Comparison of ENCODE assay signal across 31 cellular contexts in genomic region chr2:152962446-152962845, GRCh38.
"Had no signal": no experiment of that assay in that cellular context is flagged by ENCODE, and none has a peak within 500 bp of the region (broad histone marks: within the 10 kb centered on the region; RNA-seq: fewer than 3 reads in every experiment).

No MANE protein-coding gene starts in this region.

- DNase-seq: activated B cell treated with CpG ODN at 0.5 μM for 24 hours; activated CD4-positive, alpha-beta T cell treated with anti-CD3 and anti-CD28 coated beads, Interleukin-2, amount 50 U/mL, for 1 hour; activated CD8-positive, alpha-beta memory T cell treated with anti-CD3 and anti-CD28 coated beads, Interleukin-2, amount 10 ng/mL, durations not matched to agents 7 days and 5 days; activated CD8-positive, alpha-beta T cell treated with anti-CD3 and anti-CD28 coated beads, Interleukin-2, amount 10 ng/mL, durations not matched to agents 7 days and 5 days; activated naive CD4-positive, alpha-beta T cell; activated T-cell treated with anti-CD3 and anti-CD28 coated beads, Interleukin-2, amount 50 U/mL, for 48 hours; anterior cingulate cortex; body of pancreas; dorsolateral prefrontal cortex; effector memory CD4-positive, alpha-beta T cell; gastrocnemius medialis; glutamatergic neuron; left ventricle myocardium superior; naive B cell; pancreas; retina; stimulated activated CD4-positive, alpha-beta T cell treated with anti-CD3 and anti-CD28 coated beads, Interleukin-12 subunit alpha, Interleukin-12 subunit beta, amount 100 ng/mL, for 4 hours; stimulated activated CD4-positive, alpha-beta T cell treated with anti-CD3 and anti-CD28 coated beads, Interleukin-4, amount 100 ng/mL, for 24 hours; T-helper 2 cell; uterus had no signal

- H3K4me3 Mint-ChIP-seq: activated B cell treated with CpG ODN at 0.5 μM for 24 hours; activated CD8-positive, alpha-beta memory T cell treated with anti-CD3 and anti-CD28 coated beads, Interleukin-2, amount 10 ng/mL, durations not matched to agents 7 days and 5 days; activated CD8-positive, alpha-beta T cell treated with anti-CD3 and anti-CD28 coated beads, Interleukin-2, amount 10 ng/mL, durations not matched to agents 7 days and 5 days; activated naive CD8-positive, alpha-beta T cell; mesothelial cell of epicardium; naive B cell; stimulated activated effector memory CD8-positive, alpha-beta T cell treated with anti-CD3 and anti-CD28 coated beads, Interleukin-12 subunit alpha, Interleukin-12 subunit beta, amount 100 ng/mL, for 72 hours; stimulated activated naive CD8-positive, alpha-beta T cell treated with anti-CD3 and anti-CD28 coated beads, Interleukin-15, Interleukin-2, amounts not matched to agents 100 ng/mL and 50 ng/mL, for 24 hours; type B pancreatic cell had no signal

- H3K27ac ChIP-seq: body of pancreas, coronary artery, dorsolateral prefrontal cortex, esophagus muscularis mucosa, gastrocnemius medialis, pancreas, prostate gland, skin epidermis, uterus had no signal

- ATAC-seq: activated CD8-positive, alpha-beta memory T cell treated with anti-CD3 and anti-CD28 coated beads, Interleukin-2, amount 10 ng/mL, durations not matched to agents 7 days and 5 days; activated CD8-positive, alpha-beta T cell treated with anti-CD3 and anti-CD28 coated beads, Interleukin-2, amount 10 ng/mL, durations not matched to agents 7 days and 5 days; body of pancreas; gastrocnemius medialis; left ventricle myocardium superior; pancreas; sciatic nerve; stimulated activated effector memory CD8-positive, alpha-beta T cell treated with anti-CD3 and anti-CD28 coated beads, Interleukin-12 subunit alpha, Interleukin-12 subunit beta, amount 100 ng/mL, for 72 hours had no signal

- H3K27me3 Mint-ChIP-seq: activated B cell treated with CpG ODN at 0.5 μM for 24 hours; activated CD8-positive, alpha-beta memory T cell treated with anti-CD3 and anti-CD28 coated beads, Interleukin-2, amount 10 ng/mL, durations not matched to agents 7 days and 5 days; activated naive CD8-positive, alpha-beta T cell; naive B cell; stimulated activated naive CD8-positive, alpha-beta T cell treated with anti-CD3 and anti-CD28 coated beads, Interleukin-15, Interleukin-2, amounts not matched to agents 100 ng/mL and 50 ng/mL, for 24 hours; type B pancreatic cell had no signal

- H3K4me1 Mint-ChIP-seq: activated B cell treated with CpG ODN at 0.5 μM for 24 hours; activated CD8-positive, alpha-beta memory T cell treated with anti-CD3 and anti-CD28 coated beads, Interleukin-2, amount 10 ng/mL, durations not matched to agents 7 days and 5 days; mesothelial cell of epicardium; naive B cell; stimulated activated effector memory CD8-positive, alpha-beta T cell treated with anti-CD3 and anti-CD28 coated beads, Interleukin-12 subunit alpha, Interleukin-12 subunit beta, amount 100 ng/mL, for 72 hours had no signal

- FAIRE-seq: islet of Langerhans, pancreas had no signal

- H3K36me3 Mint-ChIP-seq: activated CD8-positive, alpha-beta memory T cell treated with anti-CD3 and anti-CD28 coated beads, Interleukin-2, amount 10 ng/mL, durations not matched to agents 7 days and 5 days; activated naive CD8-positive, alpha-beta T cell; mesothelial cell of epicardium; naive B cell; stimulated activated effector memory CD8-positive, alpha-beta T cell treated with anti-CD3 and anti-CD28 coated beads, Interleukin-12 subunit alpha, Interleukin-12 subunit beta, amount 100 ng/mL, for 72 hours; type B pancreatic cell had no signal

- H3K9me3 Mint-ChIP-seq: mesothelial cell of epicardium; stimulated activated effector memory CD8-positive, alpha-beta T cell treated with anti-CD3 and anti-CD28 coated beads, Interleukin-12 subunit alpha, Interleukin-12 subunit beta, amount 100 ng/mL, for 72 hours; stimulated activated naive CD8-positive, alpha-beta T cell treated with anti-CD3 and anti-CD28 coated beads, Interleukin-15, Interleukin-2, amounts not matched to agents 100 ng/mL and 50 ng/mL, for 24 hours; type B pancreatic cell had no signal

- H3K27ac Mint-ChIP-seq: activated B cell treated with CpG ODN at 0.5 μM for 24 hours; activated CD8-positive, alpha-beta memory T cell treated with anti-CD3 and anti-CD28 coated beads, Interleukin-2, amount 10 ng/mL, durations not matched to agents 7 days and 5 days; activated CD8-positive, alpha-beta T cell treated with anti-CD3 and anti-CD28 coated beads, Interleukin-2, amount 10 ng/mL, durations not matched to agents 7 days and 5 days; activated naive CD8-positive, alpha-beta T cell; mesothelial cell of epicardium; naive B cell; stimulated activated effector memory CD8-positive, alpha-beta T cell treated with anti-CD3 and anti-CD28 coated beads, Interleukin-12 subunit alpha, Interleukin-12 subunit beta, amount 100 ng/mL, for 72 hours; stimulated activated naive CD8-positive, alpha-beta T cell treated with anti-CD3 and anti-CD28 coated beads, Interleukin-15, Interleukin-2, amounts not matched to agents 100 ng/mL and 50 ng/mL, for 24 hours; type B pancreatic cell had no signal
